Comparison of ENCODE assay signal across 18 cellular contexts in genomic region chr4:52201705-52202104, GRCh38.
DNase-seq lines count a peak whose midpoint lies in the region; ATAC-seq and TF ChIP-seq lines count a peak whose summit lies in the region.
"Had no signal": no experiment of that assay in that cellular context is flagged by ENCODE, and none has a peak within 500 bp of the region (broad histone marks: within the 10 kb centered on the region; RNA-seq: fewer than 3 reads in every experiment).

No MANE protein-coding gene starts in this region.

- no peaks in the 10 kb centered on the region for H3K36me3 Mint-ChIP-seq in endodermal cell (ENCODE audit: low read depth)
- H3K36me3 Mint-ChIP-seq: CD4-positive, CD25-positive, alpha-beta regulatory T cell; T-cell had no signal

- no peaks in the 10 kb centered on the region for H3K9me3 Mint-ChIP-seq in endodermal cell

- peaks cover 14% of the 10 kb centered on the region for H3K4me1 Mint-ChIP-seq in endodermal cell
- H3K4me1 Mint-ChIP-seq: CD4-positive, CD25-positive, alpha-beta regulatory T cell; T-cell had no signal

- CTCF ChIA-PET in GM10248 (lab: Yijun Ruan, JAX): no interaction called here

- no peaks in the 10 kb centered on the region for H3K9me3 ChIP-seq in endodermal cell (ENCODE audit: control insufficient read depth, low read length)
- H3K9me3 ChIP-seq: Peyer's patch, SJCRH30 had no signal

- peaks cover 7% of the 10 kb centered on the region for H3K4me1 ChIP-seq in endodermal cell (ENCODE audit: control insufficient read depth, insufficient read depth, low read length)
- H3K4me1 ChIP-seq: Peyer's patch, SJCRH30 had no signal

- H3K27me3 Mint-ChIP-seq in endodermal cell (ENCODE audit: insufficient read depth): no peaks in the 10 kb centered on the region
- H3K27me3 Mint-ChIP-seq: CD4-positive, CD25-positive, alpha-beta regulatory T cell; T-cell had no signal

- whole genome bisulfite sequencing in endodermal cell (ENCODE audit: insufficient coverage in 1 of 2, insufficient read length in 1 of 2), 2 experiments: 60 to 72% methylated on average over 1 of the region's 1 CpG

- TF ChIP-seq CTCF in endodermal cell (conservative IDR thresholded peaks at IDR 0.05): no peak
- TF ChIP-seq CTCF in GM10248 (IDR thresholded peaks at IDR 0.05; ENCODE audit: control extremely low read depth, extremely low read depth, low read depth, missing control alignments): no peak

- ATAC-seq in GM21717 (IDR thresholded peaks at IDR 0.05; ENCODE audit: unreplicated experiment): no peak

- no peak overlapping the region for H3K27ac Mint-ChIP-seq in endodermal cell
- H3K27ac Mint-ChIP-seq: CD4-positive, CD25-positive, alpha-beta regulatory T cell; T-cell had no signal

- H3K36me3 ChIP-seq in H7 (replicated peaks; ENCODE audit: control insufficient read depth, insufficient read depth, low read length) (no peaks in the 10 kb centered on the region), endodermal cell (ENCODE audit: control insufficient read depth, insufficient read depth, low read length) (no peaks in the 10 kb centered on the region)
- H3K36me3 ChIP-seq: Peyer's patch, SJCRH30 had no signal

- no peak overlapping the region for H3K27ac ChIP-seq in endodermal cell (ENCODE audit: low read depth, low read length)
- H3K27ac ChIP-seq: Peyer's patch, SJCRH30 had no signal

- no peak overlapping the region for H3K9ac ChIP-seq in endodermal cell (ENCODE audit: extremely low read depth, low read length, poor library complexity, severe bottlenecking)

- H3K27me3 ChIP-seq in H7 (ENCODE audit: control insufficient read depth, insufficient read depth, low read length) (no peaks in the 10 kb centered on the region), endodermal cell (ENCODE audit: control insufficient read depth, insufficient read depth, low read length, poor library complexity, severe bottlenecking) (no peaks in the 10 kb centered on the region)
- H3K27me3 ChIP-seq: Peyer's patch, SJCRH30 had no signal

- peak; percentile 8 for DNase-seq in A172 (ENCODE audit: low spot score)
- DNase-seq in H7: peak; percentile 14
- peak; percentile 64 for DNase-seq in endodermal cell
- peak; percentile 18 for DNase-seq in kidney tubule cell (ENCODE audit: low spot score)
- DNase-seq in NCI-H187 (lab: John Stamatoyannopoulos, UW): no peak
- no peak for DNase-seq in GM10248 (ENCODE audit: extremely low spot score)
- DNase-seq in NCI-H82 (lab: John Stamatoyannopoulos, UW): no peak
- DNase-seq: 8988T; CD4-positive, CD25-positive, alpha-beta regulatory T cell; KBM-7; NCI-H1092 treated with DMSO at 0.1 percent for 48 hours; NCI-H146; NCI-H2029 treated with DMSO at 0.1 percent for 48 hours; NCI-H774; Peyer's patch; SJCRH30; T-cell had no signal

- no peak overlapping the region for H3K4me3 Mint-ChIP-seq in endodermal cell
- H3K4me3 Mint-ChIP-seq: CD4-positive, CD25-positive, alpha-beta regulatory T cell; T-cell had no signal

- POLR2A ChIA-PET in GM10248 (lab: Yijun Ruan, JAX): no interaction called here

- H3K4me3 ChIP-seq in H7 (ENCODE audit: insufficient read depth, low read depth, low read length) (no peak overlapping the region), endodermal cell (ENCODE audit: low read length) (no peak overlapping the region)
- H3K4me3 ChIP-seq: Peyer's patch, SJCRH30 had no signal

Comparison
In these comparisons a context has a peak if more than half of its experiments do, and no peak if none do; other contexts are left out.
1. DNase-seq: peak in A172 (single experiment), H7 (single experiment), endodermal cell (single experiment) and kidney tubule cell (single experiment); none in NCI-H187 (0 of 2), GM10248 (single experiment) and NCI-H82 (single experiment).